Comparison of ENCODE assay signal across 13 cellular contexts in the genomic region with DNA sequence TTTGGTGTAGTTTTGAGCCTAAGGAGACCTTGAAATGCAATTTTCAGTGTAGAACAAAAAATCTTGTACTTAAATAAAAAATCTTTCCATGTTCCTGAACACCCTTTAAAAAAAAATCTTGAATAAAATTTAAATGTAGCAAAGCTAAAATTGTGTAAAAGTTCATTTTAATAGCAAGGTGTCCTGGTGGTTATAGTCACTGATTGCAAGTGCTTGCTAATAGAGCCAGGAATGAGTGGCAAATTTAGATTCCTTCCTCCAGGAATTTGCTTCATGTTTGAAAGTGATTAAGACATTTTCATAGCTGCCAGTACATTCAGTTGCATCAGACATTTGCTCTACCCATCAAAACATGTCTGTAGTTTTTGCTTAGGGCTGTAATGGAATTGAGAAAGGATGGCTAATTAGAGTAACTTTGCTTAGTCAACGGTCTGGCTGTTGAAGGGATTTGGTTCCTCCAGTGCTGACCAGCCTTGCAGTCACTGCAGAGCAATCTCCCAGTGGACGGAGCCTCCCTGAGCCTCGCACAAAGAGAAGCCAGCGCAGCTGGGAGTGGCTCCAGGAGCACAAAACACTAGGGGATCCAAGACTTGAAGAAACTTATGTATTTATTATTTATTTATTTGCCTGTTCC. TPM values are rescaled to one million over a fixed set of nuclear protein-coding genes. Genes with fewer than 3 reads are reported as not detected.
DNase-seq lines count a peak whose midpoint lies in the region; ATAC-seq and TF ChIP-seq lines count a peak whose summit lies in the region.
"Had no signal": no experiment of that assay in that cellular context is flagged by ENCODE, and none has a peak within 500 bp of the region (broad histone marks: within the 10 kb centered on the region; RNA-seq: fewer than 3 reads in every experiment).

No MANE protein-coding gene starts in this region.

- H3K9ac ChIP-seq in SK-N-MC (ENCODE audit: insufficient read length), result no peak overlapping the region
- no peak overlapping the region for H3K9ac ChIP-seq in colonic mucosa (ENCODE audit: low read depth in 2 of 2, low read length in 2 of 2)

- no peaks in the 10 kb centered on the region for H3K4me1 Mint-ChIP-seq in activated CD4-positive, alpha-beta T cell treated with anti-CD3 and anti-CD28 coated beads for 36 hours
- H3K4me1 Mint-ChIP-seq: activated B cell treated with CpG ODN at 0.5 μM for 24 hours; naive thymus-derived CD4-positive, alpha-beta T cell had no signal

- no peak overlapping the region for H3K4me3 Mint-ChIP-seq in activated CD4-positive, alpha-beta T cell treated with anti-CD3 and anti-CD28 coated beads for 36 hours
- H3K4me3 Mint-ChIP-seq: activated B cell treated with CpG ODN at 0.5 μM for 24 hours; naive thymus-derived CD4-positive, alpha-beta T cell had no signal

- intact Hi-C loops in activated CD4-positive, alpha-beta T cell treated with anti-CD3 and anti-CD28 coated beads for 36 hours (cut with DNase I, micrococcal nuclease), result no loop called here
- intact Hi-C loops in colonic mucosa (cut with DNase I), result no loop called here

- H3K9me3 ChIP-seq in SK-N-MC (ENCODE audit: low read depth, low read length) (no peaks in the 10 kb centered on the region), colonic mucosa (no peaks in the 10 kb centered on the region)

- H3K27ac ChIP-seq in SK-N-MC, result 0 out of 2 replicates have a peak overlapping the region, but pooled peaks have one; percentile 6
- H3K27ac ChIP-seq in colonic mucosa, result no peak overlapping the region

- ATAC-seq in omental fat pad (ENCODE audit: low FRiP score), result peak; percentile 89
- no peak for ATAC-seq in activated CD4-positive, alpha-beta T cell treated with anti-CD3 and anti-CD28 coated beads for 36 hours
- no peak for ATAC-seq in GM21381 (IDR thresholded peaks at IDR 0.05; ENCODE audit: unreplicated experiment)
- ATAC-seq: esophagus mucosa; naive thymus-derived CD4-positive, alpha-beta T cell had no signal

- H3K27me3 Mint-ChIP-seq in activated CD4-positive, alpha-beta T cell treated with anti-CD3 and anti-CD28 coated beads for 36 hours, result peaks cover 13% of the 10 kb centered on the region

- H3K36me3 Mint-ChIP-seq in activated CD4-positive, alpha-beta T cell treated with anti-CD3 and anti-CD28 coated beads for 36 hours (ENCODE audit: low read depth), result no peaks in the 10 kb centered on the region
- H3K36me3 Mint-ChIP-seq: naive thymus-derived CD4-positive, alpha-beta T cell had no signal

- H3K36me3 ChIP-seq in SK-N-MC (ENCODE audit: insufficient read depth, low read length), result no peaks in the 10 kb centered on the region
- no peaks in the 10 kb centered on the region for H3K36me3 ChIP-seq in colonic mucosa

- H3K27me3 ChIP-seq in colonic mucosa, result no peaks in the 10 kb centered on the region

- CTCF ChIA-PET in activated CD4-positive, alpha-beta T cell treated with anti-CD3 and anti-CD28 coated beads for 36 hours (lab: Charles Lee), result no interaction called here

- no peak overlapping the region for H3K27ac Mint-ChIP-seq in activated CD4-positive, alpha-beta T cell treated with anti-CD3 and anti-CD28 coated beads for 36 hours
- H3K27ac Mint-ChIP-seq: activated B cell treated with CpG ODN at 0.5 μM for 24 hours; naive thymus-derived CD4-positive, alpha-beta T cell had no signal

- H3K9me3 Mint-ChIP-seq in activated CD4-positive, alpha-beta T cell treated with anti-CD3 and anti-CD28 coated beads for 36 hours (ENCODE audit: low read depth), result no peaks in the 10 kb centered on the region
- H3K9me3 Mint-ChIP-seq: activated B cell treated with CpG ODN at 0.5 μM for 24 hours had no signal

- DNase-seq in AG20443 (ENCODE audit: low spot score) (peak; percentile 90), SK-N-MC (ENCODE audit: low read depth, low spot score) (no peak), fibroblast of peridontal ligament (ENCODE audit: extremely low read depth) (peak; percentile 92), omental fat pad (ENCODE audit: low spot score) (no peak), colonic mucosa (no peak)
- DNase-seq in activated CD4-positive, alpha-beta T cell treated with anti-CD3 and anti-CD28 coated beads for 36 hours, result no peak
- no peak for DNase-seq in effector CD8-positive, alpha-beta T cell (lab: John Stamatoyannopoulos, UW)
- DNase-seq: activated B cell treated with CpG ODN at 0.5 μM for 24 hours; activated gamma-delta T cell treated with Interleukin-2 at 50 U/mL for 16 hours; naive thymus-derived CD4-positive, alpha-beta T cell; NK-92 treated with Interleukin-12 subunit alpha and Interleukin-12 subunit beta, amount 100 ng/mL, for 24 hours had no signal

- POLR2A ChIA-PET in activated CD4-positive, alpha-beta T cell treated with anti-CD3 and anti-CD28 coated beads for 36 hours (lab: Charles Lee), result no interaction called here

- no peaks in the 10 kb centered on the region for H3K4me1 ChIP-seq in colonic mucosa

- TF ChIP-seq CTCF in omental fat pad (IDR thresholded peaks at IDR 0.05) (no peak), colonic mucosa (IDR thresholded peaks at IDR 0.05) (no peak)

- H3K4me3 ChIP-seq in SK-N-MC, result no peak overlapping the region
- H3K4me3 ChIP-seq in colonic mucosa, result no peak overlapping the region

RNA-seq across cellular contexts. Expression of a gene that starts 36.5 kb away (rescaled TPM):
- total RNA-seq in omental fat pad, result 100 to 1,000 TPM; 151 to 488 (median 216) TPM
- total RNA-seq in activated CD4-positive, alpha-beta T cell treated with anti-CD3 and anti-CD28 coated beads for 36 hours, result 1 to 10 TPM; 4.1 to 5.0 TPM
- 10 to 100 TPM in 1 of 2 donors, 1 to 10 TPM in 1; 3.9 to 38.8 TPM for total RNA-seq in colonic mucosa

Comparison
In these comparisons a context has a peak if more than half of its experiments do, and no peak if none do; other contexts are left out.
1. DNase-seq: peak in AG20443 (single experiment) and fibroblast of peridontal ligament (single experiment); none in SK-N-MC (single experiment), omental fat pad (single experiment), activated CD4-positive, alpha-beta T cell treated with anti-CD3 and anti-CD28 coated beads for 36 hours (single experiment), colonic mucosa (single experiment) and effector CD8-positive, alpha-beta T cell (single experiment).